Comparison of ENCODE assay signal across 1 cellular context in the genomic region with DNA sequence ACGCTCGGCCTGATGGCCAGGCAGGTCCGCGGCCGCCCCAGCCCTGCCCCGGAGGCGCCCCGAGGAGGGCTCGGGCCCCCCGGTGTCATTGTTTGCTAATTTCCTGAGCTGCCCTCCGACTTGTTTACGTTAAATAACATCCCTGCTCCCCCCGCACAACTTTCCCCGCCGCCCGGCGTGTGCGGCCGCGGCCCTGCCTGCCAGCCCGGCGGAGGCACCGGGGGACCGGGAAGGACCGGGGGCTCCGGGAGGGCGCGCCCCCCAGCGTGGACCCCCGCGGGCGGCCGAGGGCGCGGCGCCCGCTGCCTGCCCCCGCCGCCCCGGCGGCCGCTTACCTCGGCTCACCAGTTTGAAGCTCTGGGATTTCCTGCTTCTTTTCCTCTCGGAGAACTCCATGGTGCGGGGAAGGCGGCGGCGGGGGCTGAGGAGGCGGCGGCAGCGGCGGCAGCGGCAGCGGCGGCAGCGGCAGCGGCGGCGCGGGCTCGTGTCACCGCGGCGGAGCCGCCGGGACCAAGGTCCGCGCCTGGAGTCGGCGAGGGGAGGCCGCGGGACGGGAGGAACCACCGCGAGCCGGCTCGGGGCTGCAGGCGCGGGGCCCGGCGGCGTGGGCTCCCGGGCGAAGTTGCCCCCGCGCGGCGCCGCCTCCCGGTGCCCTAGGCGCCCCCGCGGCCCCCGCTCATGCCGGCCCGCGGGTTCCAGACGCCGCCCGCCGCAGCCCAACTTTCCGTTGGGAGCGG.
TF ChIP-seq lines count a peak whose summit lies in the region.

No MANE protein-coding gene starts in this region.

TF ChIP-seq in H1, 55 proteins besides CTCF, POLR2A, EP300 and RAD21 (continued from another document):
- peak; percentile 42; the same call in 1 of the 2 replicates for TF ChIP-seq PHF8 (conservative IDR thresholded peaks at IDR 0.05; ENCODE audit: low read depth, low read length)
